1 cellular context compared by ENCODE assay signal in genomic region chr15:40782609-40783227, GRCh38.
TF ChIP-seq lines count a peak whose summit lies in the region.

No MANE protein-coding gene starts in this region.

TF ChIP-seq in K562, 482 proteins besides CTCF, POLR2A, EP300 and RAD21 (continued from another document):
- TF ChIP-seq HEY1 (CRISPR knock-in tag; IDR thresholded peaks at IDR 0.05; ENCODE audit: borderline replicate concordance) (no peak), MYC (IDR thresholded peaks at IDR 0.05; ENCODE audit: low read depth, low read length) (peak; percentile 51; the same call in 1 of the 2 replicates), MYC (CRISPR knock-in tag; IDR thresholded peaks at IDR 0.05; ENCODE audit: borderline replicate concordance, low read depth) (no peak), GABPB1 (CRISPR knock-in tag; IDR thresholded peaks at IDR 0.05) (0 out of 2 replicates have a peak, but pooled peaks have one; percentile 35), ZNF280B (CRISPR knock-in tag; IDR thresholded peaks at IDR 0.05) (no peak), CTCFL (IDR thresholded peaks at IDR 0.05; ENCODE audit: borderline replicate concordance, insufficient read depth, low read depth, low read length, poor library complexity, severe bottlenecking) (peak; percentile 85), RBFOX2 (IDR thresholded peaks at IDR 0.05; ENCODE audit: low read depth, low read length) (0 out of 2 replicates have a peak, but pooled peaks have one; percentile 17), USF2 (CRISPR knock-in tag; IDR thresholded peaks at IDR 0.05) (no peak), NBN (IDR thresholded peaks at IDR 0.05; ENCODE audit: low read depth) (no peak), AFF1 (IDR thresholded peaks at IDR 0.05; ENCODE audit: low read depth in 1 of 2, partially characterized antibody in 2 of 2) (no peak), KDM4B (IDR thresholded peaks at IDR 0.05; ENCODE audit: borderline replicate concordance in 2 of 2, low read depth in 1 of 2) (peak in 1 of 2 experiments; percentile 40; a peak in 1 of 4 replicates), RBBP5 (IDR thresholded peaks at IDR 0.05; ENCODE audit: borderline replicate concordance, insufficient read depth, low read length, poor library complexity, severe bottlenecking) (no peak), MAX (CRISPR knock-in tag; IDR thresholded peaks at IDR 0.05) (peak; percentile 52; the same call in 1 of the 2 replicates), RAD51 (IDR thresholded peaks at IDR 0.05; ENCODE audit: borderline replicate concordance, low read depth) (no peak), ZNF239 (CRISPR knock-in tag; IDR thresholded peaks at IDR 0.05) (no peak), ZNF232 (CRISPR knock-in tag; IDR thresholded peaks at IDR 0.05) (no peak), DEAF1 (CRISPR knock-in tag; IDR thresholded peaks at IDR 0.05) (peak; percentile 74), HNRNPUL1 (IDR thresholded peaks at IDR 0.05; ENCODE audit: low read length) (no peak), TEAD2 (tag; IDR thresholded peaks at IDR 0.05) (no peak), MCM7 (IDR thresholded peaks at IDR 0.05) (no peak), THAP7 (CRISPR knock-in tag; IDR thresholded peaks at IDR 0.05) (no peak), MTF1 (CRISPR knock-in tag; IDR thresholded peaks at IDR 0.05; ENCODE audit: borderline replicate concordance) (no peak), PHB2 (IDR thresholded peaks at IDR 0.05; ENCODE audit: low read depth) (no peak), JUN (IDR thresholded peaks at IDR 0.05; ENCODE audit: borderline replicate concordance, low read depth, low read length) (0 out of 2 replicates have a peak, but pooled peaks have one; percentile 14), JUN (CRISPR knock-in tag; IDR thresholded peaks at IDR 0.05; ENCODE audit: borderline replicate concordance) (no peak), PRPF4 (IDR thresholded peaks at IDR 0.05; ENCODE audit: insufficient read depth, low read depth, low read length, poor library complexity, severe bottlenecking) (no peak), ELK1 (CRISPR knock-in tag; IDR thresholded peaks at IDR 0.05) (no peak), TCFL5 (CRISPR knock-in tag; conservative IDR thresholded peaks at IDR 0.05) (no peak), ELF4 (CRISPR knock-in tag; IDR thresholded peaks at IDR 0.05) (no peak)
